In genomic region chr2:23549051-23549450, GRCh38 we compare ENCODE assay signal across 16 cellular contexts.
DNase-seq lines count a peak whose midpoint lies in the region; ATAC-seq, FAIRE-seq and TF ChIP-seq lines count a peak whose summit lies in the region.
"Had no signal": no experiment of that assay in that cellular context is flagged by ENCODE, and none has a peak within 500 bp of the region (broad histone marks: within the 10 kb centered on the region; RNA-seq: fewer than 3 reads in every experiment).

No MANE protein-coding gene starts in this region.

- no peaks in the 10 kb centered on the region for H3K27me3 Mint-ChIP-seq in endodermal cell (ENCODE audit: insufficient read depth)

- no peaks in the 10 kb centered on the region for H3K36me3 ChIP-seq in brain microvascular endothelial cell (replicated peaks)
- no peaks in the 10 kb centered on the region for H3K36me3 ChIP-seq in small intestine (ENCODE audit: control insufficient read depth in 2 of 2, insufficient read depth in 2 of 2, low read length in 2 of 2)
- H3K36me3 ChIP-seq in gastrocnemius medialis, result no peaks in the 10 kb centered on the region
- H3K36me3 ChIP-seq in effector memory CD4-positive, alpha-beta T cell (ENCODE audit: control insufficient read depth, insufficient read depth, low read length), result no peaks in the 10 kb centered on the region
- H3K36me3 ChIP-seq in endodermal cell (ENCODE audit: control insufficient read depth, insufficient read depth, low read length), result no peaks in the 10 kb centered on the region
- H3K36me3 ChIP-seq: sigmoid colon had no signal

- in situ Hi-C loops in brain microvascular endothelial cell (cut with HindIII; ENCODE audit: low pct_ligation_motif_present, low sequenced_read_pairs), result no loop called here
- in situ Hi-C loops in gastrocnemius medialis (cut with MboI; ENCODE audit: low sequenced_read_pairs in 4 of 4), result no loop called here

- H3K4me1 Mint-ChIP-seq in endodermal cell, result peaks cover 5% of the 10 kb centered on the region

- intact Hi-C loops in gastrocnemius medialis (cut with DNase I; ENCODE audit: low total_unique reads), result no loop called here

- no peaks in the 10 kb centered on the region for H3K9me3 ChIP-seq in small intestine (ENCODE audit: control insufficient read depth, low read depth)
- H3K9me3 ChIP-seq in gastrocnemius medialis, result no peaks in the 10 kb centered on the region
- no peaks in the 10 kb centered on the region for H3K9me3 ChIP-seq in effector memory CD4-positive, alpha-beta T cell (ENCODE audit: control insufficient read depth, low read length)
- no peaks in the 10 kb centered on the region for H3K9me3 ChIP-seq in endodermal cell (ENCODE audit: control insufficient read depth, low read length)
- H3K9me3 ChIP-seq: sigmoid colon had no signal

- TF ChIP-seq POLR2A in gastrocnemius medialis (IDR thresholded peaks at IDR 0.05), result no peak

- TF ChIP-seq CTCF in brain microvascular endothelial cell (IDR thresholded peaks at IDR 0.05; ENCODE audit: low read depth, low read length, missing control alignments) (no peak), gastrocnemius medialis (IDR thresholded peaks at IDR 0.05 in 4 of 5, conservative IDR thresholded peaks at IDR 0.05 in 1 of 5) (peak in 1 of 5 experiments; percentile 8), endodermal cell (conservative IDR thresholded peaks at IDR 0.05) (no peak)

- H3K9ac ChIP-seq in endodermal cell (ENCODE audit: extremely low read depth, low read length, poor library complexity, severe bottlenecking), result no peak overlapping the region

- WGBS in small intestine, 3 donors, result 29 to 52% (median 50%) methylated on average over 7 of the region's 7 CpGs
- whole genome bisulfite sequencing in endodermal cell (ENCODE audit: insufficient coverage in 1 of 2, insufficient read length in 1 of 2), 2 experiments, result 72 to 90% methylated on average over 3 to 7 of the region's 7 CpGs

- H3K9me3 Mint-ChIP-seq in endodermal cell, result no peaks in the 10 kb centered on the region
- H3K9me3 Mint-ChIP-seq: naive B cell had no signal

- ATAC-seq in gastrocnemius medialis (no peak), GM21367 (IDR thresholded peaks at IDR 0.05; ENCODE audit: unreplicated experiment) (no peak)

- no peak overlapping the region for H3K27ac ChIP-seq in brain microvascular endothelial cell
- no peak overlapping the region for H3K27ac ChIP-seq in small intestine (ENCODE audit: low read depth in 1 of 2, low read length in 1 of 2)
- H3K27ac ChIP-seq in gastrocnemius medialis, result no peak overlapping the region
- no peak overlapping the region for H3K27ac ChIP-seq in effector memory CD4-positive, alpha-beta T cell (ENCODE audit: insufficient read depth, low read length, poor library complexity, severe bottlenecking)
- no peak overlapping the region for H3K27ac ChIP-seq in endodermal cell (ENCODE audit: low read depth, low read length)

- H3K4me3 Mint-ChIP-seq in endodermal cell, result no peak overlapping the region
- H3K4me3 Mint-ChIP-seq: CD14-positive monocyte, naive B cell had no signal

- peak; percentile 10 for DNase-seq in HCEC 1CT
- peak; percentile 24 for DNase-seq in NCI-H2227 (lab: John Stamatoyannopoulos, UW; ENCODE audit: unreplicated experiment)
- DNase-seq in brain microvascular endothelial cell, result peak; percentile 31
- DNase-seq in small intestine, result peak; percentile 10
- no peak for DNase-seq in gastrocnemius medialis
- no peak for DNase-seq in effector memory CD4-positive, alpha-beta T cell
- no peak for DNase-seq in endodermal cell
- DNase-seq: activated gamma-delta T cell treated with Interleukin-2 at 50 U/mL for 16 hours, naive B cell, RPMI8226, sigmoid colon had no signal

- FAIRE-seq in small intestine (lab: Jason Lieb, UNC), result no peak
- FAIRE-seq: bronchial epithelial cell, endothelial cell of umbilical vein, keratinocyte had no signal

- H3K27me3 ChIP-seq in brain microvascular endothelial cell (replicated peaks) (no peaks in the 10 kb centered on the region), small intestine (ENCODE audit: control insufficient read depth in 2 of 2, insufficient read depth in 2 of 2, low read length in 2 of 2) (no peaks in the 10 kb centered on the region), gastrocnemius medialis (no peaks in the 10 kb centered on the region), endodermal cell (ENCODE audit: control insufficient read depth, insufficient read depth, low read length, poor library complexity, severe bottlenecking) (no peaks in the 10 kb centered on the region)
- no peaks in the 10 kb centered on the region for H3K27me3 ChIP-seq in effector memory CD4-positive, alpha-beta T cell (replicated peaks; ENCODE audit: control insufficient read depth, insufficient read depth, low read length, poor library complexity, severe bottlenecking)
- H3K27me3 ChIP-seq: sigmoid colon had no signal

- H3K4me1 ChIP-seq in small intestine (ENCODE audit: control insufficient read depth in 2 of 2, insufficient read depth in 1 of 2, low read depth in 1 of 2, low read length in 1 of 2) (no peaks in the 10 kb centered on the region), gastrocnemius medialis (peaks cover 7 to 13% of the 10 kb centered on the region in 2 donors), endodermal cell (ENCODE audit: control insufficient read depth, insufficient read depth, low read length) (no peaks in the 10 kb centered on the region)
- no peaks in the 10 kb centered on the region for H3K4me1 ChIP-seq in effector memory CD4-positive, alpha-beta T cell (ENCODE audit: control insufficient read depth, insufficient read depth, low read length, poor library complexity, severe bottlenecking)

- no peak overlapping the region for H3K4me3 ChIP-seq in brain microvascular endothelial cell (ENCODE audit: low read depth, low read length)
- H3K4me3 ChIP-seq in small intestine (ENCODE audit: low read depth in 1 of 2, low read length in 2 of 2), result no peak overlapping the region
- H3K4me3 ChIP-seq in gastrocnemius medialis, result no peak overlapping the region
- no peak overlapping the region for H3K4me3 ChIP-seq in effector memory CD4-positive, alpha-beta T cell (ENCODE audit: insufficient read depth, low read depth, low read length, poor library complexity, severe bottlenecking)
- no peak overlapping the region for H3K4me3 ChIP-seq in endodermal cell (ENCODE audit: low read length)
- H3K4me3 ChIP-seq: sigmoid colon had no signal

- no peak overlapping the region for H3K27ac Mint-ChIP-seq in endodermal cell
- H3K27ac Mint-ChIP-seq: CD14-positive monocyte, naive B cell had no signal

- H3K36me3 Mint-ChIP-seq in endodermal cell (ENCODE audit: low read depth), result no peaks in the 10 kb centered on the region
- H3K36me3 Mint-ChIP-seq: CD14-positive monocyte, naive B cell had no signal

Comparison
In these comparisons a context has a peak if more than half of its experiments do, and no peak if none do; other contexts are left out.
1. DNase-seq: peak in HCEC 1CT (single experiment), NCI-H2227 (single experiment), brain microvascular endothelial cell (single experiment) and small intestine (single experiment); none in gastrocnemius medialis (0 of 2), effector memory CD4-positive, alpha-beta T cell (0 of 3) and endodermal cell (single experiment).